ENCODE assay signal across 20 cellular contexts in genomic region chr7:27616914-27617548, GRCh38. TPM values are rescaled to one million over a fixed set of nuclear protein-coding genes. Genes with fewer than 3 reads are reported as not detected.
A peak's percentile ranks its signal among the peaks of the same experiment; 100 is the strongest.
DNase-seq lines count a peak whose midpoint lies in the region; ATAC-seq, FAIRE-seq and TF ChIP-seq lines count a peak whose summit lies in the region.
"Had no signal": no experiment of that assay in that cellular context is flagged by ENCODE, and none has a peak within 500 bp of the region (broad histone marks: within the 10 kb centered on the region; RNA-seq: fewer than 3 reads in every experiment).

No MANE protein-coding gene starts in this region.

- H3K4me1 ChIP-seq in right lobe of liver (peaks cover 0 to 11% (median 3%) of the 10 kb centered on the region in 4 donors), gastrocnemius medialis (no peaks in the 10 kb centered on the region)
- H3K4me1 ChIP-seq: HAP-1 had no signal

- TF ChIP-seq POLR2A in NB4 (IDR thresholded peaks at IDR 0.05; ENCODE audit: extremely low read depth, insufficient read length): no peak
- no peak for TF ChIP-seq POLR2A in right lobe of liver (IDR thresholded peaks at IDR 0.05)
- TF ChIP-seq POLR2A in gastrocnemius medialis (IDR thresholded peaks at IDR 0.05): no peak

- no peaks in the 10 kb centered on the region for H3K36me3 ChIP-seq in right lobe of liver
- no peaks in the 10 kb centered on the region for H3K36me3 ChIP-seq in gastrocnemius medialis

- ATAC-seq in right lobe of liver: peak in 3 of 4 donors; percentile 45 to 58 (median 51)
- ATAC-seq in gastrocnemius medialis: no peak

- H3K9me3 ChIP-seq in right lobe of liver: peaks cover 0 to 7% (median 0%) of the 10 kb centered on the region in 4 donors
- H3K9me3 ChIP-seq in gastrocnemius medialis: peaks cover 0 to 23% (median 3%) of the 10 kb centered on the region in 3 donors

- no peak overlapping the region for H3K4me3 Mint-ChIP-seq in activated naive CD4-positive, alpha-beta T cell treated with anti-CD3 and anti-CD28 coated beads, Interleukin-2, amount 10 ng/mL, durations not matched to agents 7 days and 5 days

- TF ChIP-seq CTCF in NB4 (IDR thresholded peaks at IDR 0.05; ENCODE audit: low read depth, low read length) (no peak), right lobe of liver (IDR thresholded peaks at IDR 0.05) (no peak), gastrocnemius medialis (IDR thresholded peaks at IDR 0.05 in 4 of 5, conservative IDR thresholded peaks at IDR 0.05 in 1 of 5) (no peak), dorsolateral prefrontal cortex (IDR thresholded peaks at IDR 0.05 in 54 of 56, conservative IDR thresholded peaks at IDR 0.05 in 2 of 56; ENCODE audit: low read depth in 1 of 56, partially characterized antibody in 56 of 56) (no peak)

- DNase-seq in NB4 (ENCODE audit: low read depth): peak; percentile 82
- DNase-seq in iris pigment epithelial cell (ENCODE audit: low read depth): peak; percentile 30
- DNase-seq in right lobe of liver: no peak
- no peak for DNase-seq in gastrocnemius medialis
- no peak for DNase-seq in dorsolateral prefrontal cortex
- DNase-seq in activated naive CD4-positive, alpha-beta T cell treated with Interleukin-2 at 50 U/mL for 16 hours: no peak
- DNase-seq in activated naive CD4-positive, alpha-beta T cell treated with anti-CD3 and anti-CD28 coated beads, Interleukin-2, amount 10 ng/mL, durations not matched to agents 7 days and 5 days: no peak
- DNase-seq: DMS79 treated with DMSO at 0.1 percent for 48 hours; GDM1; GM23248; NCI-H1105; NCI-H1694 treated with DMSO at 0.1 percent for 48 hours; NCI-H510A; NCI-H748 treated with DMSO at 0.1 percent for 48 hours; NK-92 treated with Interleukin-12 subunit alpha and Interleukin-12 subunit beta, amount 100 ng/mL, for 24 hours; Right ventricle myocardium superior had no signal

- H3K9me3 Mint-ChIP-seq in activated naive CD4-positive, alpha-beta T cell treated with anti-CD3 and anti-CD28 coated beads, Interleukin-2, amount 10 ng/mL, durations not matched to agents 7 days and 5 days: peaks cover 28% of the 10 kb centered on the region

- H3K27ac ChIP-seq in right lobe of liver (peak overlapping the region; percentile 54 to 78 (median 67)), gastrocnemius medialis (no peak overlapping the region), dorsolateral prefrontal cortex (no peak overlapping the region)
- H3K27ac ChIP-seq: GM23248, KMS-11 had no signal

- H3K36me3 Mint-ChIP-seq in activated naive CD4-positive, alpha-beta T cell treated with anti-CD3 and anti-CD28 coated beads, Interleukin-2, amount 10 ng/mL, durations not matched to agents 7 days and 5 days: peaks cover 26% of the 10 kb centered on the region

- FAIRE-seq in G401.6 (lab: Jason Lieb, UNC): peak; percentile 6
- FAIRE-seq: GM19239 had no signal

- H3K27me3 ChIP-seq in right lobe of liver (no peaks in the 10 kb centered on the region), gastrocnemius medialis (no peaks in the 10 kb centered on the region), dorsolateral prefrontal cortex (no peaks in the 10 kb centered on the region)

- intact Hi-C loops in right lobe of liver (cut with DNase I): no loop called here
- intact Hi-C loops in gastrocnemius medialis (cut with DNase I; ENCODE audit: low total_unique reads): no loop called here
- intact Hi-C loops in dorsolateral prefrontal cortex (cut with DNase I): no loop called here

- H3K4me3 ChIP-seq in NB4 (ENCODE audit: low read depth, low read length) (peak overlapping the region; percentile 25), right lobe of liver (peak overlapping the region; percentile 2 to 28 (median 21)), gastrocnemius medialis (no peak overlapping the region), dorsolateral prefrontal cortex (no peak overlapping the region)
- H3K4me3 ChIP-seq: GM23248, HAP-1 had no signal

- H3K4me1 Mint-ChIP-seq in activated naive CD4-positive, alpha-beta T cell treated with anti-CD3 and anti-CD28 coated beads, Interleukin-2, amount 10 ng/mL, durations not matched to agents 7 days and 5 days: no peaks in the 10 kb centered on the region

- CTCF ChIA-PET in activated naive CD4-positive, alpha-beta T cell treated with anti-CD3 and anti-CD28 coated beads, Interleukin-2, amount 10 ng/mL, durations not matched to agents 7 days and 5 days (lab: Charles Lee): no interaction called here

- WGBS in right lobe of liver (ENCODE audit: insufficient coverage, low coverage, low lambda C conversion rate, missing lambda C conversion rate): 22% methylated on average over 3 of the region's 3 CpGs

- H3K27me3 Mint-ChIP-seq in activated naive CD4-positive, alpha-beta T cell treated with anti-CD3 and anti-CD28 coated beads, Interleukin-2, amount 10 ng/mL, durations not matched to agents 7 days and 5 days: no peaks in the 10 kb centered on the region

- in situ Hi-C loops in gastrocnemius medialis (cut with MboI; ENCODE audit: low sequenced_read_pairs in 4 of 4): no loop called here

- no peak overlapping the region for H3K27ac Mint-ChIP-seq in activated naive CD4-positive, alpha-beta T cell treated with anti-CD3 and anti-CD28 coated beads, Interleukin-2, amount 10 ng/mL, durations not matched to agents 7 days and 5 days

RNA-seq across cellular contexts. Expression of gene HIBADH, which starts 45.7 kb away (rescaled TPM):
- 100 to 1,000 TPM in 1 of 6 experiments, 10 to 100 TPM in 5; 64.9 to 143 (median 67.2) TPM for total RNA-seq in right lobe of liver
- 10 to 100 TPM; 42.2 to 56.4 (median 49.0) TPM for total RNA-seq in gastrocnemius medialis
- 10 to 100 TPM; 15.1 to 29.9 (median 20.1) TPM for total RNA-seq in dorsolateral prefrontal cortex

Comparison
In these comparisons a context has a peak if more than half of its experiments do, and no peak if none do; other contexts are left out.
1. DNase-seq: peak in NB4 (single experiment) and iris pigment epithelial cell (single experiment); none in right lobe of liver (0 of 3), gastrocnemius medialis (0 of 2), dorsolateral prefrontal cortex (0 of 10), activated naive CD4-positive, alpha-beta T cell treated with Interleukin-2 at 50 U/mL for 16 hours (single experiment) and activated naive CD4-positive, alpha-beta T cell treated with anti-CD3 and anti-CD28 coated beads, Interleukin-2, amount 10 ng/mL, durations not matched to agents 7 days and 5 days (single experiment).
2. H3K4me3 ChIP-seq: peak in NB4 (single experiment) and right lobe of liver (3 of 3); none in gastrocnemius medialis (0 of 4) and dorsolateral prefrontal cortex (0 of 59).
3. ATAC-seq: peak in right lobe of liver (3 of 4); none in gastrocnemius medialis (0 of 2).
4. H3K27ac ChIP-seq: peak in right lobe of liver (3 of 3); none in gastrocnemius medialis (0 of 4) and dorsolateral prefrontal cortex (0 of 59).